23 cellular contexts compared by ENCODE assay signal in the genomic region with DNA sequence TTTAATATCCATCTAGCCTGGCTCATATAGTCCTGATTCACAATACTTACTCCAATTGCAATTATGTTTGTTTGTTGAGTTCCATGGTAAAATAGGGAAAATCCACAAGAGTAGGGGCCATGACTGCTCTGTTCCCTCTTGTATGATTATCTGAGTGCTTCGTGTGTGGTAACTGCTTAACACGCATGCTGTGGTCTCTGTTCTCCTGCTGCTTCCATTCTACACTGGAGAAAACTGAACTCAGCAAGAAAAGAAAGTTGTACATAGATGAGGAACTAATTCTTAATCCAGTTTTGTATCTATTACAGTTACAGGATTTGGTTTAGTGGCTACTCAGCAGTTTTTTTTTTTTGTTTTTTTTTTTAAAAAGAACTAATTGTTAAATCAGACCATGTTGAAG.
A peak's percentile ranks its signal among the peaks of the same experiment; 100 is the strongest.
DNase-seq lines count a peak whose midpoint lies in the region; ATAC-seq, FAIRE-seq and TF ChIP-seq lines count a peak whose summit lies in the region.
"Had no signal": no experiment of that assay in that cellular context is flagged by ENCODE, and none has a peak within 500 bp of the region (broad histone marks: within the 10 kb centered on the region; RNA-seq: fewer than 3 reads in every experiment).

No MANE protein-coding gene starts in this region.

- H3K4me3 ChIP-seq in right lobe of liver = no peak overlapping the region
- H3K4me3 ChIP-seq in HepG2 (replicated peaks in 1 of 3; ENCODE audit: insufficient read depth in 1 of 3, low read depth in 2 of 3, low read length in 3 of 3) = no peak overlapping the region
- no peak overlapping the region for H3K4me3 ChIP-seq in ascending aorta
- H3K4me3 ChIP-seq: A549, BLaER1, PC-9 had no signal

- ATAC-seq in right lobe of liver (peak in 3 of 4 donors; percentile 35 to 54 (median 35)), HepG2 (no peak)
- ATAC-seq in stimulated activated effector memory CD8-positive, alpha-beta T cell treated with anti-CD3 and anti-CD28 coated beads, Interleukin-12 subunit alpha, Interleukin-12 subunit beta, amount 100 ng/mL, for 72 hours = no peak
- ATAC-seq: A549 had no signal

- CTCF ChIA-PET in activated CD4-positive, alpha-beta T cell treated with anti-CD3 and anti-CD28 coated beads, Interleukin-2, amount 10 ng/mL, durations not matched to agents 7 days and 5 days (lab: Charles Lee) = interaction anchor here (0.8 to 6.5 kb wide), 12 partner anchors 9 to 203 kb away, joined by 3 to 36 read pairs (median 4); no protein-coding TSS in a partner anchor
- CTCF ChIA-PET in HepG2 (lab: Yijun Ruan, JAX; ENCODE audit: low intra/inter-chr PET ratio, low total read pairs) = no interaction called here

- H3K9me3 ChIP-seq in right lobe of liver = no peaks in the 10 kb centered on the region
- H3K9me3 ChIP-seq in HepG2 (ENCODE audit: low read length) = peaks cover 5% of the 10 kb centered on the region; the same call in 1 of the 2 replicates
- H3K9me3 ChIP-seq in ascending aorta = no peaks in the 10 kb centered on the region
- H3K9me3 ChIP-seq: A549, BLaER1 had no signal

- no peak for FAIRE-seq in HepG2 (lab: Jason Lieb, UNC)
- FAIRE-seq: A549 had no signal

- H3K36me3 Mint-ChIP-seq in activated CD4-positive, alpha-beta T cell treated with anti-CD3 and anti-CD28 coated beads, Interleukin-2, amount 10 ng/mL, durations not matched to agents 24 days and 14 days (ENCODE audit: low read depth) = peaks cover 11% of the 10 kb centered on the region
- peaks cover 14% of the 10 kb centered on the region for H3K36me3 Mint-ChIP-seq in activated CD4-positive, alpha-beta T cell treated with anti-CD3 and anti-CD28 coated beads, Interleukin-2, amount 10 ng/mL, durations not matched to agents 7 days and 5 days (ENCODE audit: low read depth)
- peaks cover 36% of the 10 kb centered on the region for H3K36me3 Mint-ChIP-seq in activated T-helper 1 cell treated with anti-CD3 and anti-CD28 coated beads, Interleukin-12 subunit alpha, Interleukin-12 subunit beta, Interleukin-2, Interleukin-4 antibody, amounts not matched to agents 30 ng/mL and 10 ng/mL and 1 ng/mL, durations not matched to agents 14 hours and 24 hours and 36 hours (ENCODE audit: low read depth)
- H3K36me3 Mint-ChIP-seq in stimulated activated effector memory CD8-positive, alpha-beta T cell treated with anti-CD3 and anti-CD28 coated beads, Interleukin-12 subunit alpha, Interleukin-12 subunit beta, amount 100 ng/mL, for 72 hours = no peaks in the 10 kb centered on the region
- H3K36me3 Mint-ChIP-seq: CD4-positive, alpha-beta memory T cell had no signal

- TF ChIP-seq RAD21 in HepG2 (CRISPR knock-in tag; IDR thresholded peaks at IDR 0.05) = no peak

- DNase-seq in activated CD4-positive, alpha-beta T cell treated with anti-CD3 and anti-CD28 coated beads, Interleukin-2, amount 10 ng/mL, durations not matched to agents 24 days and 14 days = no peak
- no peak for DNase-seq in activated CD4-positive, alpha-beta T cell treated with anti-CD3 and anti-CD28 coated beads, Interleukin-2, amount 10 ng/mL, durations not matched to agents 7 days and 5 days
- DNase-seq in right lobe of liver = no peak
- DNase-seq in HepG2 (ENCODE audit: low spot score) = no peak
- DNase-seq in activated T-helper 1 cell treated with anti-CD3 and anti-CD28 coated beads, Interleukin-12 subunit alpha, Interleukin-12 subunit beta, Interleukin-2, Interleukin-4 antibody, amounts not matched to agents 30 ng/mL and 10 ng/mL and 1 ng/mL, durations not matched to agents 14 hours and 24 hours and 36 hours (ENCODE audit: low spot score) = no peak
- DNase-seq in stimulated activated effector memory CD8-positive, alpha-beta T cell treated with anti-CD3 and anti-CD28 coated beads, Interleukin-12 subunit alpha, Interleukin-12 subunit beta, amount 100 ng/mL, for 72 hours (ENCODE audit: low spot score in 2 of 2) = no peak
- DNase-seq in ascending aorta (ENCODE audit: low spot score in 2 of 2) = no peak
- no peak for DNase-seq in activated CD4-positive, CD25-positive, alpha-beta regulatory T cell (lab: John Stamatoyannopoulos, UW)
- DNase-seq: CD4-positive, alpha-beta memory T cell; DMS153; GDM1; H7; HFFc6; MM.1S; NCI-H1092; NCI-H1436 treated with DMSO at 0.1 percent for 48 hours; NCI-H2029 treated with DMSO at 0.1 percent for 48 hours; NCI-H2171; NCI-H526; PC-9 had no signal

- peaks cover 22% of the 10 kb centered on the region for H3K9me3 Mint-ChIP-seq in activated CD4-positive, alpha-beta T cell treated with anti-CD3 and anti-CD28 coated beads, Interleukin-2, amount 10 ng/mL, durations not matched to agents 24 days and 14 days
- peaks cover 14% of the 10 kb centered on the region for H3K9me3 Mint-ChIP-seq in activated CD4-positive, alpha-beta T cell treated with anti-CD3 and anti-CD28 coated beads, Interleukin-2, amount 10 ng/mL, durations not matched to agents 7 days and 5 days
- H3K9me3 Mint-ChIP-seq in activated T-helper 1 cell treated with anti-CD3 and anti-CD28 coated beads, Interleukin-12 subunit alpha, Interleukin-12 subunit beta, Interleukin-2, Interleukin-4 antibody, amounts not matched to agents 30 ng/mL and 10 ng/mL and 1 ng/mL, durations not matched to agents 14 hours and 24 hours and 36 hours = peaks cover 31% of the 10 kb centered on the region
- no peaks in the 10 kb centered on the region for H3K9me3 Mint-ChIP-seq in stimulated activated effector memory CD8-positive, alpha-beta T cell treated with anti-CD3 and anti-CD28 coated beads, Interleukin-12 subunit alpha, Interleukin-12 subunit beta, amount 100 ng/mL, for 72 hours

- POLR2A ChIA-PET in activated CD4-positive, alpha-beta T cell treated with anti-CD3 and anti-CD28 coated beads, Interleukin-2, amount 10 ng/mL, durations not matched to agents 7 days and 5 days (lab: Charles Lee) = interaction anchor here (0.6 kb wide), 1 partner anchor 12 kb away, joined by 4 read pairs; no protein-coding TSS in a partner anchor
- POLR2A ChIA-PET in HepG2 (lab: Yijun Ruan, JAX) = no interaction called here

- H3K4me1 ChIP-seq in right lobe of liver (no peaks in the 10 kb centered on the region), HepG2 (ENCODE audit: insufficient read depth, low read length) (no peaks in the 10 kb centered on the region), ascending aorta (no peaks in the 10 kb centered on the region)
- H3K4me1 ChIP-seq: A549 had no signal

- H3K27me3 Mint-ChIP-seq in activated CD4-positive, alpha-beta T cell treated with anti-CD3 and anti-CD28 coated beads, Interleukin-2, amount 10 ng/mL, durations not matched to agents 24 days and 14 days = no peaks in the 10 kb centered on the region
- H3K27me3 Mint-ChIP-seq in activated CD4-positive, alpha-beta T cell treated with anti-CD3 and anti-CD28 coated beads, Interleukin-2, amount 10 ng/mL, durations not matched to agents 7 days and 5 days = no peaks in the 10 kb centered on the region
- H3K27me3 Mint-ChIP-seq in activated T-helper 1 cell treated with anti-CD3 and anti-CD28 coated beads, Interleukin-12 subunit alpha, Interleukin-12 subunit beta, Interleukin-2, Interleukin-4 antibody, amounts not matched to agents 30 ng/mL and 10 ng/mL and 1 ng/mL, durations not matched to agents 14 hours and 24 hours and 36 hours (ENCODE audit: insufficient read depth) = no peaks in the 10 kb centered on the region

- intact Hi-C loops in activated CD4-positive, alpha-beta T cell treated with anti-CD3 and anti-CD28 coated beads, Interleukin-2, amount 10 ng/mL, durations not matched to agents 24 days and 14 days (cut with micrococcal nuclease) = loop anchor here (2.0 to 10.0 kb wide), 2 partner anchors 203 to 337 kb away; no protein-coding TSS in a partner anchor
- intact Hi-C loops in right lobe of liver (cut with DNase I) = no loop called here
- intact Hi-C loops in HepG2 (cut with micrococcal nuclease; ENCODE audit: unreplicated experiment) = no loop called here
- intact Hi-C loops in activated T-helper 1 cell treated with anti-CD3 and anti-CD28 coated beads, Interleukin-12 subunit alpha, Interleukin-12 subunit beta, Interleukin-2, Interleukin-4 antibody, amounts not matched to agents 30 ng/mL and 10 ng/mL and 1 ng/mL, durations not matched to agents 14 hours and 24 hours and 36 hours (cut with micrococcal nuclease) = loop anchor here (5.0 kb wide), 1 partner anchor 339 kb away; no protein-coding TSS in a partner anchor
- intact Hi-C loops in ascending aorta (cut with DNase I) = no loop called here

- H3K27ac ChIP-seq in right lobe of liver (no peak overlapping the region), HepG2 (ENCODE audit: extremely low read length, insufficient read depth, low read length) (no peak overlapping the region), ascending aorta (no peak overlapping the region)
- H3K27ac ChIP-seq: A549, BLaER1, PC-9, RWPE1 had no signal

- peaks cover 81% of the 10 kb centered on the region for H3K4me1 Mint-ChIP-seq in activated CD4-positive, alpha-beta T cell treated with anti-CD3 and anti-CD28 coated beads, Interleukin-2, amount 10 ng/mL, durations not matched to agents 24 days and 14 days
- H3K4me1 Mint-ChIP-seq in activated CD4-positive, alpha-beta T cell treated with anti-CD3 and anti-CD28 coated beads, Interleukin-2, amount 10 ng/mL, durations not matched to agents 7 days and 5 days = peaks cover 87% of the 10 kb centered on the region
- peaks cover 96% of the 10 kb centered on the region for H3K4me1 Mint-ChIP-seq in activated T-helper 1 cell treated with anti-CD3 and anti-CD28 coated beads, Interleukin-12 subunit alpha, Interleukin-12 subunit beta, Interleukin-2, Interleukin-4 antibody, amounts not matched to agents 30 ng/mL and 10 ng/mL and 1 ng/mL, durations not matched to agents 14 hours and 24 hours and 36 hours (ENCODE audit: low read depth)
- peaks cover 83% of the 10 kb centered on the region for H3K4me1 Mint-ChIP-seq in stimulated activated effector memory CD8-positive, alpha-beta T cell treated with anti-CD3 and anti-CD28 coated beads, Interleukin-12 subunit alpha, Interleukin-12 subunit beta, amount 100 ng/mL, for 72 hours

- no peaks in the 10 kb centered on the region for H4K20me1 ChIP-seq in HepG2 (ENCODE audit: insufficient read depth, low read length)
- H4K20me1 ChIP-seq: BLaER1 had no signal

- in situ Hi-C loops in HepG2 (cut with HindIII; ENCODE audit: extremely low pct_ligation_motif_present, low pct_unique_long_range_greater_than_20kb) = no loop called here

- H3K27me3 ChIP-seq in right lobe of liver = no peaks in the 10 kb centered on the region
- no peaks in the 10 kb centered on the region for H3K27me3 ChIP-seq in HepG2 (ENCODE audit: control insufficient read depth in 1 of 2, insufficient read depth in 2 of 2, low read length in 2 of 2)
- no peaks in the 10 kb centered on the region for H3K27me3 ChIP-seq in ascending aorta
- H3K27me3 ChIP-seq: BLaER1 had no signal

- H3K9ac ChIP-seq in HepG2 (ENCODE audit: insufficient read depth, low read depth, low read length) = no peak overlapping the region
- H3K9ac ChIP-seq: BLaER1 had no signal

- TF ChIP-seq EP300 in HepG2 (IDR thresholded peaks at IDR 0.05; ENCODE audit: low read depth in 2 of 2, low read length in 2 of 2) (no peak), HepG2 (CRISPR knock-in tag; IDR thresholded peaks at IDR 0.05; ENCODE audit: borderline replicate concordance) (no peak)

- H3K4me3 Mint-ChIP-seq in activated CD4-positive, alpha-beta T cell treated with anti-CD3 and anti-CD28 coated beads, Interleukin-2, amount 10 ng/mL, durations not matched to agents 24 days and 14 days = no peak overlapping the region
- H3K4me3 Mint-ChIP-seq in activated CD4-positive, alpha-beta T cell treated with anti-CD3 and anti-CD28 coated beads, Interleukin-2, amount 10 ng/mL, durations not matched to agents 7 days and 5 days = no peak overlapping the region
- no peak overlapping the region for H3K4me3 Mint-ChIP-seq in activated T-helper 1 cell treated with anti-CD3 and anti-CD28 coated beads, Interleukin-12 subunit alpha, Interleukin-12 subunit beta, Interleukin-2, Interleukin-4 antibody, amounts not matched to agents 30 ng/mL and 10 ng/mL and 1 ng/mL, durations not matched to agents 14 hours and 24 hours and 36 hours
- no peak overlapping the region for H3K4me3 Mint-ChIP-seq in stimulated activated effector memory CD8-positive, alpha-beta T cell treated with anti-CD3 and anti-CD28 coated beads, Interleukin-12 subunit alpha, Interleukin-12 subunit beta, amount 100 ng/mL, for 72 hours
- H3K4me3 Mint-ChIP-seq: CD4-positive, alpha-beta memory T cell; HFFc6 had no signal

- no peaks in the 10 kb centered on the region for H3K79me2 ChIP-seq in HepG2 (ENCODE audit: insufficient read depth, low read length)

- H3K4me2 ChIP-seq in HepG2 (ENCODE audit: low read depth, low read length) = no peak overlapping the region
- H3K4me2 ChIP-seq: A549, BLaER1, PC-9 had no signal

- WGBS in right lobe of liver (ENCODE audit: insufficient coverage, low coverage, low lambda C conversion rate, missing lambda C conversion rate) = 37% methylated on average over 2 of the region's 2 CpGs
- 4% methylated on average over 2 of the region's 2 CpGs for WGBS in HepG2 (ENCODE audit: low lambda C conversion rate)

- no TSS peak for BruUV-seq in HepG2 (replicated peaks; lab: Mats Ljungman, UMichigan)

- no peaks in the 10 kb centered on the region for H3K36me3 ChIP-seq in right lobe of liver
- H3K36me3 ChIP-seq in HepG2 (replicated peaks in 1 of 2; ENCODE audit: control insufficient read depth in 1 of 2, insufficient read depth in 2 of 2, low read length in 2 of 2) = no peaks in the 10 kb centered on the region
- no peaks in the 10 kb centered on the region for H3K36me3 ChIP-seq in ascending aorta
- H3K36me3 ChIP-seq: BLaER1 had no signal

- no peak overlapping the region for H2AFZ ChIP-seq in HepG2 (ENCODE audit: low read length)
- H2AFZ ChIP-seq: PC-9 had no signal

- H3K27ac Mint-ChIP-seq in activated CD4-positive, alpha-beta T cell treated with anti-CD3 and anti-CD28 coated beads, Interleukin-2, amount 10 ng/mL, durations not matched to agents 24 days and 14 days = peak overlapping the region; percentile 93
- H3K27ac Mint-ChIP-seq in activated CD4-positive, alpha-beta T cell treated with anti-CD3 and anti-CD28 coated beads, Interleukin-2, amount 10 ng/mL, durations not matched to agents 7 days and 5 days = no peak overlapping the region
- H3K27ac Mint-ChIP-seq in activated T-helper 1 cell treated with anti-CD3 and anti-CD28 coated beads, Interleukin-12 subunit alpha, Interleukin-12 subunit beta, Interleukin-2, Interleukin-4 antibody, amounts not matched to agents 30 ng/mL and 10 ng/mL and 1 ng/mL, durations not matched to agents 14 hours and 24 hours and 36 hours = peak overlapping the region; percentile 94
- H3K27ac Mint-ChIP-seq in stimulated activated effector memory CD8-positive, alpha-beta T cell treated with anti-CD3 and anti-CD28 coated beads, Interleukin-12 subunit alpha, Interleukin-12 subunit beta, amount 100 ng/mL, for 72 hours = peak overlapping the region; percentile 88
- H3K27ac Mint-ChIP-seq: HFFc6 had no signal

- TF ChIP-seq POLR2A in right lobe of liver (IDR thresholded peaks at IDR 0.05) (no peak), HepG2 (IDR thresholded peaks at IDR 0.05; ENCODE audit: insufficient read depth in 1 of 2, low read depth in 2 of 2, low read length in 2 of 2) (no peak)

- no peak for TF ChIP-seq CTCF in right lobe of liver (IDR thresholded peaks at IDR 0.05)
- TF ChIP-seq CTCF in HepG2 (CRISPR knock-in tag; IDR thresholded peaks at IDR 0.05) = no peak
- TF ChIP-seq CTCF in ascending aorta (IDR thresholded peaks at IDR 0.05) = no peak

Comparison
In these comparisons a context has a peak if more than half of its experiments do, and no peak if none do; other contexts are left out.
1. ATAC-seq: peak in right lobe of liver (3 of 4); none in HepG2 (single experiment) and stimulated activated effector memory CD8-positive, alpha-beta T cell treated with anti-CD3 and anti-CD28 coated beads, Interleukin-12 subunit alpha, Interleukin-12 subunit beta, amount 100 ng/mL, for 72 hours (single experiment).
2. intact Hi-C loops: an anchor here in activated CD4-positive, alpha-beta T cell treated with anti-CD3 and anti-CD28 coated beads, Interleukin-2, amount 10 ng/mL, durations not matched to agents 24 days and 14 days (2.0 to 10.0 kb wide) and activated T-helper 1 cell treated with anti-CD3 and anti-CD28 coated beads, Interleukin-12 subunit alpha, Interleukin-12 subunit beta, Interleukin-2, Interleukin-4 antibody, amounts not matched to agents 30 ng/mL and 10 ng/mL and 1 ng/mL, durations not matched to agents 14 hours and 24 hours and 36 hours (5.0 kb wide); none called in right lobe of liver, HepG2 and ascending aorta.